1 cellular context compared by ENCODE assay signal in the genomic region with DNA sequence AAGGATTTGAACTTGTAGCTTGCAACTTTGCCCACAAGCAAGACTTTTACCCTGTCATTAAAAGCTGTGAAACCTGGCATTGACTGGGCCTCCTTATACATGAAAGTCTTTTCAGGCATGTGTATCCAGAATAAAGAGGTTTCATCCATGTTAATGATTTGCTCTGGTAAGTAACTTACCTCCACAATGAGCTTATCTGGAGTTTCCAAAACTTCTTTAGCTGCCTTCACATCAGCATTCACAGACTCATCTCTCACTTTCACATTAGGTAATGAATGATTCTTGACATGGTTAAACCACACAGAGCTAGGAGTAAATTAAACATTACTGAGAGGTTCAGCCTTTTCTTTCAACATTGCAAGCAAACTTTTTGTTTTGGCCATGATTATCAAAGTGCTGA.
TF ChIP-seq lines count a peak whose summit lies in the region.

No MANE protein-coding gene starts in this region.

TF ChIP-seq in GM12878, 131 proteins besides CTCF, POLR2A, EP300 and RAD21 (continued from another document):
- no peak for TF ChIP-seq E4F1 (IDR thresholded peaks at IDR 0.05; ENCODE audit: borderline replicate concordance, partially characterized antibody)
- no peak for TF ChIP-seq PAX5 (IDR thresholded peaks at IDR 0.05; ENCODE audit: borderline replicate concordance, low read depth, low read length)
- TF ChIP-seq GATAD2B (conservative IDR thresholded peaks at IDR 0.05; ENCODE audit: low read depth): no peak
- TF ChIP-seq MYC (IDR thresholded peaks at IDR 0.05; ENCODE audit: insufficient read depth, insufficient read length, insufficient replicate concordance, low read length, severe bottlenecking): no peak
- TF ChIP-seq CUX1 (IDR thresholded peaks at IDR 0.05; ENCODE audit: insufficient replicate concordance, low read depth, low read length): no peak
- TF ChIP-seq, protein P1, sequence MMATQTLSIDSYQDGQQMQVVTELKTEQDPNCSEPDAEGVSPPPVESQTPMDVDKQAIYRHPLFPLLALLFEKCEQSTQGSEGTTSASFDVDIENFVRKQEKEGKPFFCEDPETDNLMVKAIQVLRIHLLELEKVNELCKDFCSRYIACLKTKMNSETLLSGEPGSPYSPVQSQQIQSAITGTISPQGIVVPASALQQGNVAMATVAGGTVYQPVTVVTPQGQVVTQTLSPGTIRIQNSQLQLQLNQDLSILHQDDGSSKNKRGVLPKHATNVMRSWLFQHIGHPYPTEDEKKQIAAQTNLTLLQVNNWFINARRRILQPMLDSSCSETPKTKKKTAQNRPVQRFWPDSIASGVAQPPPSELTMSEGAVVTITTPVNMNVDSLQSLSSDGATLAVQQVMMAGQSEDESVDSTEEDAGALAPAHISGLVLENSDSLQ (IDR thresholded peaks at IDR 0.05): no peak
- TF ChIP-seq TAF1 (IDR thresholded peaks at IDR 0.05; ENCODE audit: borderline replicate concordance, low read depth, low read length): no peak
- TF ChIP-seq, protein P2, sequence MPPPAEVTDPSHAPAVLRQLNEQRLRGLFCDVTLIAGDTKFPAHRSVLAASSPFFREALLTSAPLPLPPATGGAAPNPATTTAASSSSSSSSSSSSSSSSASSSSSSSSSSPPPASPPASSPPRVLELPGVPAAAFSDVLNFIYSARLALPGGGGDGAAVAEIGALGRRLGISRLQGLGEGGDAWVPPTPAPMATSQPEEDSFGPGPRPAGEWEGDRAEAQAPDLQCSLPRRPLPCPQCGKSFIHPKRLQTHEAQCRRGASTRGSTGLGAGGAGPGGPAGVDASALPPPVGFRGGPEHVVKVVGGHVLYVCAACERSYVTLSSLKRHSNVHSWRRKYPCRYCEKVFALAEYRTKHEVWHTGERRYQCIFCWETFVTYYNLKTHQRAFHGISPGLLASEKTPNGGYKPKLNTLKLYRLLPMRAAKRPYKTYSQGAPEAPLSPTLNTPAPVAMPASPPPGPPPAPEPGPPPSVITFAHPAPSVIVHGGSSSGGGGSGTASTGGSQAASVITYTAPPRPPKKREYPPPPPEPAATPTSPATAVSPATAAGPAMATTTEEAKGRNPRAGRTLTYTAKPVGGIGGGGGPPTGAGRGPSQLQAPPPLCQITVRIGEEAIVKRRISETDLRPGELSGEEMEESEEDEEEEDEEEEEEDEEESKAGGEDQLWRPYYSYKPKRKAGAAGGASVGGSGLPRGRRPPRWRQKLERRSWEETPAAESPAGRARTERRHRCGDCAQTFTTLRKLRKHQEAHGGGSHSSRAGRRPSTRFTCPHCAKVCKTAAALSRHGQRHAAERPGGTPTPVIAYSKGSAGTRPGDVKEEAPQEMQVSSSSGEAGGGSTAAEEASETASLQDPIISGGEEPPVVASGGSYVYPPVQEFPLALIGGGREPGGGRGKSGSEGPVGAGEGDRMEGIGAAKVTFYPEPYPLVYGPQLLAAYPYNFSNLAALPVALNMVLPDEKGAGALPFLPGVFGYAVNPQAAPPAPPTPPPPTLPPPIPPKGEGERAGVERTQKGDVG (CRISPR knock-in tag; IDR thresholded peaks at IDR 0.05): no peak
- TF ChIP-seq, protein P3, sequence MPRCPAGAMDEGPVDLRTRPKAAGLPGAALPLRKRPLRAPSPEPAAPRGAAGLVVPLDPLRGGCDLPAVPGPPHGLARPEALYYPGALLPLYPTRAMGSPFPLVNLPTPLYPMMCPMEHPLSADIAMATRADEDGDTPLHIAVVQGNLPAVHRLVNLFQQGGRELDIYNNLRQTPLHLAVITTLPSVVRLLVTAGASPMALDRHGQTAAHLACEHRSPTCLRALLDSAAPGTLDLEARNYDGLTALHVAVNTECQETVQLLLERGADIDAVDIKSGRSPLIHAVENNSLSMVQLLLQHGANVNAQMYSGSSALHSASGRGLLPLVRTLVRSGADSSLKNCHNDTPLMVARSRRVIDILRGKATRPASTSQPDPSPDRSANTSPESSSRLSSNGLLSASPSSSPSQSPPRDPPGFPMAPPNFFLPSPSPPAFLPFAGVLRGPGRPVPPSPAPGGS (IDR thresholded peaks at IDR 0.05; ENCODE audit: borderline replicate concordance, insufficient read depth, low read depth, low read length, poor library complexity, severe bottlenecking): no peak
- TF ChIP-seq CREM (IDR thresholded peaks at IDR 0.05; ENCODE audit: low read depth): no peak
- no peak for TF ChIP-seq SUPT20H (IDR thresholded peaks at IDR 0.05; ENCODE audit: borderline replicate concordance, control insufficient read depth, low read depth, low read length)
